Comparison of ENCODE assay signal across 8 cellular contexts in the genomic region with DNA sequence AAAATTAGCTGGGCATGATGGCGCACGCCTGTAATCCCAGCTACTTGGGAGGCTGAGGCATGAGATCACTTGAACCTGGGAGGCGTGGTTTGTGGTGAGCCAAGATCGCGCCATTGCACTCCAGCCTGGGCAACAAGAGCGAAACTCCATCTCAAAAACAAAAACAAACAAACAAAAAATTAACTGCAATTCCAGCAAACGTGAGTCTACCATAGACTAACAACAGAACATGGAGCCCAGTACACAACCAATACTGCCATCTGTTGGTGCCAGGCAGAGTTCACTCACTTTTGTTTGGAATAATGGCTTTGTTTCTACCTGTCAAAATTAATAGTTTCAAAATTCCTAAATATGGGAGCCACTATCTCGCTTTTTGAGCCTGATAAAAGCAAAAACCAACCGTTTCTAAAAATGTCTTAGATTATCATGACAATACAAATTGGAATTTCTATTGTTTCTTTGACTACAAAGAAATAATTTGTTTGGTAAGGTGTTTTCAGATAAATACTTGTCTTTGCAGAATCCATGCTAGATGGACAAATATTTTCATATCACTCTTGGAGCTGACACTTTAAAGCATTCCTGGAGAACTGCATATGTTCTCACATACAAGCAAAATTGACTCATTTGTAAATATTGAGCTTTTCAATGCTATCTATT. TPM values are rescaled to one million over a fixed set of nuclear protein-coding genes. Genes with fewer than 3 reads are reported as not detected.
DNase-seq lines count a peak whose midpoint lies in the region; ATAC-seq and TF ChIP-seq lines count a peak whose summit lies in the region.

No MANE protein-coding gene starts in this region.

- H3K4me3 ChIP-seq in OCI-LY1 (ENCODE audit: low read depth, low read length, poor library complexity, severe bottlenecking) (no peak overlapping the region), colonic mucosa (no peak overlapping the region)

- H3K27ac Mint-ChIP-seq in CD4-positive, alpha-beta T cell, result no peak overlapping the region
- H3K27ac Mint-ChIP-seq in nephron progenitor cell, result no peak overlapping the region

- POLR2A ChIA-PET in CD4-positive, alpha-beta T cell (lab: Charles Lee), result interaction anchor here (0.6 kb wide), 1 partner anchor 139 kb away, joined by 3 read pairs; no protein-coding TSS in a partner anchor

- DNase-seq in CD4-positive, alpha-beta T cell, result peak in 1 of 10 experiments; percentile 6
- DNase-seq in colonic mucosa (peak; percentile 43), nephron progenitor cell (peak; percentile 7), cerebellar nuclear complex (lab: John Stamatoyannopoulos, UW) (no peak), OCI-M2 (lab: John Stamatoyannopoulos, UW; ENCODE audit: unreplicated experiment) (no peak)

- CTCF ChIA-PET in CD4-positive, alpha-beta T cell (lab: Charles Lee), result interaction anchor here (0.5 kb wide), 1 partner anchor 84 kb away, joined by 3 read pairs; no protein-coding TSS in a partner anchor

- peaks cover 4% of the 10 kb centered on the region for H3K27me3 Mint-ChIP-seq in CD4-positive, alpha-beta T cell
- H3K27me3 Mint-ChIP-seq in nephron progenitor cell (ENCODE audit: low read depth, poor library complexity), result peaks cover 9% of the 10 kb centered on the region

- H3K9ac ChIP-seq in OCI-LY1 (ENCODE audit: low read length) (no peak overlapping the region), colonic mucosa (ENCODE audit: low read depth in 2 of 2, low read length in 2 of 2) (no peak overlapping the region)

- no peak overlapping the region for H3K4me3 Mint-ChIP-seq in CD4-positive, alpha-beta T cell
- no peak overlapping the region for H3K4me3 Mint-ChIP-seq in nephron progenitor cell

- peak; percentile 58 for TF ChIP-seq CTCF in CD4-positive, alpha-beta T cell (IDR thresholded peaks at IDR 0.05)
- TF ChIP-seq CTCF in OCI-LY1 (IDR thresholded peaks at IDR 0.05; ENCODE audit: low read length) (peak; percentile 68), colonic mucosa (IDR thresholded peaks at IDR 0.05) (peak; percentile 49), nephron progenitor cell (IDR thresholded peaks at IDR 0.05) (peak; percentile 54)

- no peaks in the 10 kb centered on the region for H3K79me2 ChIP-seq in OCI-LY1 (ENCODE audit: insufficient read depth, low read length)

- no peak overlapping the region for H2AFZ ChIP-seq in OCI-LY1 (ENCODE audit: low read length)

- H3K27me3 ChIP-seq in CD4-positive, alpha-beta T cell (ENCODE audit: control insufficient read depth, insufficient read depth, low read length), result peaks cover 8% of the 10 kb centered on the region
- H3K27me3 ChIP-seq in OCI-LY1 (ENCODE audit: insufficient read depth, low read length) (no peaks in the 10 kb centered on the region), colonic mucosa (no peaks in the 10 kb centered on the region)

- H3K4me1 ChIP-seq in OCI-LY1 (ENCODE audit: insufficient read depth, low read length, severe bottlenecking), result no peaks in the 10 kb centered on the region
- no peaks in the 10 kb centered on the region for H3K4me1 ChIP-seq in colonic mucosa

- H3F3A ChIP-seq in OCI-LY1 (ENCODE audit: insufficient read depth, low read length), result no peaks in the 10 kb centered on the region

- H3K36me3 ChIP-seq in OCI-LY1 (ENCODE audit: insufficient read depth, low read length) (no peaks in the 10 kb centered on the region), colonic mucosa (no peaks in the 10 kb centered on the region)

- intact Hi-C loops in CD4-positive, alpha-beta T cell (cut with DNase I, micrococcal nuclease), result loop anchor here (2.0 to 10.0 kb wide), 4 partner anchors 88 to 823 kb away; partner anchors contain the start of gene FSIP1 (in 1 of the 2)
- intact Hi-C loops in colonic mucosa (cut with DNase I), result loop anchor here (5.0 to 10.0 kb wide), 4 partner anchors 73 to 1163 kb away; no protein-coding TSS in a partner anchor

- H3K4me2 ChIP-seq in OCI-LY1 (ENCODE audit: low read length), result no peak overlapping the region

- no peaks in the 10 kb centered on the region for H3K9me3 ChIP-seq in CD4-positive, alpha-beta T cell (ENCODE audit: control insufficient read depth, low read length)
- H3K9me3 ChIP-seq in OCI-LY1 (ENCODE audit: low read length) (no peaks in the 10 kb centered on the region), colonic mucosa (no peaks in the 10 kb centered on the region)

- ATAC-seq in CD4-positive, alpha-beta T cell (ENCODE audit: poor library complexity), result no peak
- peak; percentile 55 for ATAC-seq in GM21619 (IDR thresholded peaks at IDR 0.05; ENCODE audit: unreplicated experiment)
- no peak for ATAC-seq in GM19397 (IDR thresholded peaks at IDR 0.05; ENCODE audit: unreplicated experiment)

- H3K4me1 Mint-ChIP-seq in CD4-positive, alpha-beta T cell (ENCODE audit: low read depth), result no peaks in the 10 kb centered on the region
- peaks cover 2% of the 10 kb centered on the region for H3K4me1 Mint-ChIP-seq in nephron progenitor cell

- H3K9me3 Mint-ChIP-seq in CD4-positive, alpha-beta T cell, result no peaks in the 10 kb centered on the region
- H3K9me3 Mint-ChIP-seq in nephron progenitor cell, result no peaks in the 10 kb centered on the region

- H3K9me2 ChIP-seq in OCI-LY1 (ENCODE audit: low read depth, low read length), result no peaks in the 10 kb centered on the region

- H4K20me1 ChIP-seq in OCI-LY1 (ENCODE audit: insufficient read depth, low read length), result no peaks in the 10 kb centered on the region

- H3K27ac ChIP-seq in CD4-positive, alpha-beta T cell (ENCODE audit: low read depth, low read length), result no peak overlapping the region
- H3K27ac ChIP-seq in OCI-LY1 (ENCODE audit: low read depth, low read length, poor library complexity, severe bottlenecking) (no peak overlapping the region), colonic mucosa (no peak overlapping the region)

- H3K36me3 Mint-ChIP-seq in CD4-positive, alpha-beta T cell (ENCODE audit: low read depth), result no peaks in the 10 kb centered on the region
- H3K36me3 Mint-ChIP-seq in nephron progenitor cell (ENCODE audit: low read depth), result no peaks in the 10 kb centered on the region

RNA-seq across cellular contexts. Expression of gene GPR176, which starts 45.0 kb away (rescaled TPM):
- not detected for total RNA-seq in CD4-positive, alpha-beta T cell
- total RNA-seq in colonic mucosa, result 1 to 10 TPM in 1 of 2 donors, under 1 TPM in 1; 0.82 to 2.2 TPM

RNA-seq across cellular contexts. Expression of gene EIF2AK4, which starts 58.9 kb away (rescaled TPM):
- 10 to 100 TPM; 10.5 to 11.7 TPM for total RNA-seq in CD4-positive, alpha-beta T cell
- total RNA-seq in colonic mucosa, result 10 to 100 TPM; 23.9 to 24.0 TPM

Comparison
In these comparisons a context has a peak if more than half of its experiments do, and no peak if none do; other contexts are left out.
1. DNase-seq: peak in colonic mucosa (single experiment) and nephron progenitor cell (single experiment); none in cerebellar nuclear complex (0 of 2) and OCI-M2 (single experiment).
2. Peak in every context shown above with its lines, with median percentiles within 50 percentile points of each other: CTCF ChIP-seq.